In the genomic region with DNA sequence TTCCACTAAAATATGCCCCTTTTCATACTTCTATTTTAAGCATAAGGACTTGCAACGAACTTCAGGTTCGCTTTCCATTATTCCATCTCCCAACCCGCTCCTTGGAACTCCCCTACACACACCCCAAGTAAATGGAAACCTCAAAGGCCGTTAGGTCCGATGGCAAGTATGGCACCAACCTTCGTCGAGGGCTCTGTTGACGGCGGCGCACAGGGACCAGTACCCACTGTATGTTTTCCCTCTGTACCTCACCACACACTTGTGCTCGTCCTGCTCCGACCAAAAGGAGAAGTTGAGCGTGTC, we compare ENCODE assay signal across 8 cellular contexts. TPM values are rescaled to one million over a fixed set of nuclear protein-coding genes. Genes with fewer than 3 reads are reported as not detected.
DNase-seq lines count a peak whose midpoint lies in the region; ATAC-seq, FAIRE-seq and TF ChIP-seq lines count a peak whose summit lies in the region.

No MANE protein-coding gene starts in this region.

- H3K4me1 Mint-ChIP-seq in activated naive CD8-positive, alpha-beta T cell treated with anti-CD3 and anti-CD28 coated beads, Interleukin-2, amount 10 ng/mL, durations not matched to agents 7 days and 5 days, result peaks cover 8% of the 10 kb centered on the region

- no peaks in the 10 kb centered on the region for H3K9me3 Mint-ChIP-seq in activated naive CD8-positive, alpha-beta T cell treated with anti-CD3 and anti-CD28 coated beads, Interleukin-2, amount 10 ng/mL, durations not matched to agents 7 days and 5 days

- peak overlapping the region; percentile 48 for H3K27ac ChIP-seq in KMS-11
- H3K27ac ChIP-seq in HepG2 (ENCODE audit: extremely low read length, insufficient read depth, low read length), result peak overlapping the region; percentile 98
- peak overlapping the region; percentile 70 to 93 (median 90) for H3K27ac ChIP-seq in tibial nerve

- no peak for TF ChIP-seq EP300 in HepG2 (IDR thresholded peaks at IDR 0.05; ENCODE audit: low read depth in 2 of 2, low read length in 2 of 2)
- TF ChIP-seq EP300 in HepG2 (CRISPR knock-in tag; IDR thresholded peaks at IDR 0.05; ENCODE audit: borderline replicate concordance), result no peak
- no peak for TF ChIP-seq EP300 in tibial nerve (IDR thresholded peaks at IDR 0.05)

- H3K9me3 ChIP-seq in HepG2 (ENCODE audit: low read length), result no peaks in the 10 kb centered on the region
- H3K9me3 ChIP-seq in tibial nerve, result no peaks in the 10 kb centered on the region

- no peak for ATAC-seq in activated naive CD8-positive, alpha-beta T cell treated with anti-CD3 and anti-CD28 coated beads, Interleukin-2, amount 10 ng/mL, durations not matched to agents 7 days and 5 days (ENCODE audit: low read depth)
- peak; percentile 42 for ATAC-seq in HepG2

- peak; percentile 78 for FAIRE-seq in GM12891 (lab: Jason Lieb, UNC)
- no peak for FAIRE-seq in HepG2 (lab: Jason Lieb, UNC)

- POLR2A ChIA-PET in activated naive CD8-positive, alpha-beta T cell treated with anti-CD3 and anti-CD28 coated beads, Interleukin-2, amount 10 ng/mL, durations not matched to agents 7 days and 5 days (lab: Charles Lee), result interaction anchor here (0.5 to 3.0 kb wide), 5 partner anchors 8 to 338 kb away, joined by 3 to 38 read pairs (median 5); a partner anchor contains a TSS
- POLR2A ChIA-PET in HepG2 (lab: Yijun Ruan, JAX), result interaction anchor here (0.9 to 8.0 kb wide), 9 partner anchors 10 to 333 kb away, joined by 3 to 96 read pairs (median 4); a partner anchor contains a TSS

- CTCF ChIA-PET in HepG2 (lab: Yijun Ruan, JAX; ENCODE audit: low intra/inter-chr PET ratio, low total read pairs), result no interaction called here

- H3K4me1 ChIP-seq in KMS-11 (ENCODE audit: low read depth, poor library complexity, severe bottlenecking), result no peaks in the 10 kb centered on the region
- peaks cover 51% of the 10 kb centered on the region for H3K4me1 ChIP-seq in HepG2 (ENCODE audit: insufficient read depth, low read length)
- peaks cover 0 to 18% (median 11%) of the 10 kb centered on the region in 4 donors for H3K4me1 ChIP-seq in tibial nerve

- peaks cover 6% of the 10 kb centered on the region for H3K36me3 Mint-ChIP-seq in activated naive CD8-positive, alpha-beta T cell treated with anti-CD3 and anti-CD28 coated beads, Interleukin-2, amount 10 ng/mL, durations not matched to agents 7 days and 5 days

- no TSS peak for BruUV-seq in HepG2 (replicated peaks; lab: Mats Ljungman, UMichigan)

- peak overlapping the region; percentile 96 for H3K4me3 Mint-ChIP-seq in activated naive CD8-positive, alpha-beta T cell treated with anti-CD3 and anti-CD28 coated beads, Interleukin-2, amount 10 ng/mL, durations not matched to agents 7 days and 5 days

- under 1% methylated on average over 9 of the region's 13 CpGs for WGBS in HepG2 (ENCODE audit: low lambda C conversion rate)
- WGBS in tibial nerve, 2 donors, result 20 to 24% methylated on average over 13 of the region's 13 CpGs

- H3K27me3 Mint-ChIP-seq in activated naive CD8-positive, alpha-beta T cell treated with anti-CD3 and anti-CD28 coated beads, Interleukin-2, amount 10 ng/mL, durations not matched to agents 7 days and 5 days, result no peaks in the 10 kb centered on the region

- H4K20me1 ChIP-seq in KMS-11 (ENCODE audit: insufficient read depth) (no peaks in the 10 kb centered on the region), HepG2 (ENCODE audit: insufficient read depth, low read length) (no peaks in the 10 kb centered on the region)

- no peaks in the 10 kb centered on the region for H3K27me3 ChIP-seq in KMS-11 (ENCODE audit: insufficient read depth, low read depth)
- H3K27me3 ChIP-seq in HepG2 (ENCODE audit: control insufficient read depth in 1 of 2, insufficient read depth in 2 of 2, low read length in 2 of 2), result no peaks in the 10 kb centered on the region; a peak in 1 of 5 replicates
- no peaks in the 10 kb centered on the region for H3K27me3 ChIP-seq in tibial nerve

- in situ Hi-C loops in HepG2 (cut with HindIII; ENCODE audit: extremely low pct_ligation_motif_present, low pct_unique_long_range_greater_than_20kb), result no loop called here

- TF ChIP-seq POLR2A in GM12891 (IDR thresholded peaks at IDR 0.05; ENCODE audit: low read depth, low read length) (no peak), HepG2 (IDR thresholded peaks at IDR 0.05; ENCODE audit: insufficient read depth in 1 of 2, low read depth in 2 of 2, low read length in 2 of 2) (no peak), tibial nerve (IDR thresholded peaks at IDR 0.05) (no peak)

- H3K79me2 ChIP-seq in KMS-11 (ENCODE audit: insufficient read depth, low read depth) (no peaks in the 10 kb centered on the region), HepG2 (ENCODE audit: insufficient read depth, low read length) (peaks cover 17% of the 10 kb centered on the region)

- DNase-seq in GM12891 (ENCODE audit: insufficient read length, low spot score), result no peak
- DNase-seq in activated naive CD8-positive, alpha-beta T cell treated with anti-CD3 and anti-CD28 coated beads, Interleukin-2, amount 10 ng/mL, durations not matched to agents 7 days and 5 days, result no peak
- peak; percentile 36 for DNase-seq in HepG2 (ENCODE audit: low spot score)
- DNase-seq in tibial nerve (ENCODE audit: low spot score in 2 of 2), result no peak
- no peak for DNase-seq in putamen (ENCODE audit: low spot score)
- DNase-seq in 8988T, result no peak
- DNase-seq in dermis blood vessel endothelial cell, result no peak

- H2AFZ ChIP-seq in KMS-11 (ENCODE audit: low read depth) (peak overlapping the region; percentile 64), HepG2 (ENCODE audit: low read length) (peak overlapping the region; percentile 28)

- 0 out of 2 replicates have a peak, but pooled peaks have one; percentile 28 for TF ChIP-seq RAD21 in HepG2 (CRISPR knock-in tag; IDR thresholded peaks at IDR 0.05)

- intact Hi-C loops in HepG2 (cut with micrococcal nuclease; ENCODE audit: unreplicated experiment), result no loop called here

- H3K9ac ChIP-seq in KMS-11 (peak overlapping the region; percentile 58; the same call in 1 of the 2 replicates), HepG2 (ENCODE audit: insufficient read depth, low read depth, low read length) (peak overlapping the region; percentile 91)

- H3K4me3 ChIP-seq in KMS-11 (IDR thresholded peaks at IDR 0.05; ENCODE audit: insufficient read depth, low read depth, low read length) (no peak overlapping the region), HepG2 (replicated peaks in 1 of 3; ENCODE audit: insufficient read depth in 1 of 3, low read depth in 2 of 3, low read length in 3 of 3) (peak overlapping the region; percentile 63 to 88 (median 76)), tibial nerve (peak overlapping the region; percentile 67 to 84 (median 73))

- H3K36me3 ChIP-seq in KMS-11 (ENCODE audit: insufficient read depth), result no peaks in the 10 kb centered on the region
- peaks cover 0 to 7% of the 10 kb centered on the region in 2 experiments; a peak in 2 of 5 replicates for H3K36me3 ChIP-seq in HepG2 (replicated peaks in 1 of 2; ENCODE audit: control insufficient read depth in 1 of 2, insufficient read depth in 2 of 2, low read length in 2 of 2)
- peaks cover 0 to 35% (median 0%) of the 10 kb centered on the region in 3 donors for H3K36me3 ChIP-seq in tibial nerve

- peak overlapping the region; percentile 91 for H3K27ac Mint-ChIP-seq in activated naive CD8-positive, alpha-beta T cell treated with anti-CD3 and anti-CD28 coated beads, Interleukin-2, amount 10 ng/mL, durations not matched to agents 7 days and 5 days

- TF ChIP-seq CTCF in KMS-11 (conservative IDR thresholded peaks at IDR 0.05; ENCODE audit: low read depth, low read length) (no peak), HepG2 (CRISPR knock-in tag; IDR thresholded peaks at IDR 0.05) (no peak), tibial nerve (IDR thresholded peaks at IDR 0.05) (no peak)

- H3K4me2 ChIP-seq in KMS-11, result peak overlapping the region; percentile 24; the same call in 1 of the 2 replicates
- peak overlapping the region; percentile 90 for H3K4me2 ChIP-seq in HepG2 (ENCODE audit: low read depth, low read length)

RNA-seq across cellular contexts. Expression of a gene that starts 24.1 kb away (rescaled TPM):
- polyA plus RNA-seq in GM12891 (2012; ENCODE audit: low read depth, missing spikeins), result 467 TPM
- 100 to 1,000 TPM; 587 to 601 TPM for total RNA-seq in activated naive CD8-positive, alpha-beta T cell treated with anti-CD3 and anti-CD28 coated beads, Interleukin-2, amount 10 ng/mL, durations not matched to agents 7 days and 5 days
- total RNA-seq in HepG2 (2016; rRNA removed; fragmentation: Illumina TruSeq; extraction: Trizol), result 712 and 973 TPM in 2 replicates
- 62.3 and 69.4 TPM in 2 replicates for total RNA-seq in HepG2 (2016; cell fraction: cytosol; rRNA removed; fragmentation: Illumina TruSeq; extraction: Trizol; ENCODE audit: low read depth)
- total RNA-seq in HepG2 (2016; cell fraction: insoluble cytoplasmic fraction; rRNA removed; fragmentation: Illumina TruSeq; extraction: Trizol), result 723 and 963 TPM in 2 replicates
- total RNA-seq in HepG2 (2016; cell fraction: membrane; rRNA removed; fragmentation: Illumina TruSeq; extraction: Trizol), result 132 and 145 TPM in 2 replicates
- total RNA-seq in HepG2 (2016; cell fraction: nucleus; rRNA removed; fragmentation: Illumina TruSeq; extraction: Trizol), result 484 and 493 TPM in 2 replicates
- polyA plus RNA-seq in HepG2 (2011; rRNA removed), result 315 and 321 TPM in 2 replicates
- polyA plus RNA-seq in HepG2 (2011; cell fraction: cytosol; rRNA removed), result 272 and 279 TPM in 2 replicates
- 264 TPM in 2 replicates for polyA plus RNA-seq in HepG2 (2011; cell fraction: nucleus; rRNA removed)
- polyA plus RNA-seq in HepG2 (2012), result 353 and 501 TPM in 2 replicates
- 43.4 and 49.0 TPM in 2 replicates for polyA plus RNA-seq in HepG2 (2016; cell fraction: cytosol; fragmentation: Illumina TruSeq; extraction: Trizol; ENCODE audit: low read depth)
- polyA plus RNA-seq in HepG2 (2016; cell fraction: insoluble cytoplasmic fraction; fragmentation: Illumina TruSeq; extraction: Trizol; ENCODE audit: low read depth), result 995 and 1,016 TPM in 2 replicates
- 81.3 and 94.1 TPM in 2 replicates for polyA plus RNA-seq in HepG2 (2016; cell fraction: membrane; fragmentation: Illumina TruSeq; extraction: Trizol; ENCODE audit: low read depth)
- polyA plus RNA-seq in HepG2 (2016; cell fraction: nucleus; fragmentation: Illumina TruSeq; extraction: Trizol; ENCODE audit: insufficient read depth, low read depth), result 534 and 576 TPM in 2 replicates
- 559 and 720 TPM in 2 replicates for polyA minus RNA-seq in HepG2 (2011; rRNA and poly(A)+ RNA removed; ENCODE audit: low replicate concordance)
- polyA minus RNA-seq in HepG2 (2011; cell fraction: cytosol; rRNA and poly(A)+ RNA removed), result 342 and 349 TPM in 2 replicates
- 822 and 855 TPM in 2 replicates for polyA minus RNA-seq in HepG2 (2011; cell fraction: nucleus; rRNA and poly(A)+ RNA removed)
- 100 to 1,000 TPM; 282 to 404 (median 349) TPM for total RNA-seq in tibial nerve
- 685 and 950 TPM in 2 replicates for total RNA-seq in dermis blood vessel endothelial cell

RNA-seq across cellular contexts. Expression of a gene that starts 24.7 kb away (rescaled TPM):
- 4.0 TPM for polyA plus RNA-seq in GM12891 (2012; ENCODE audit: low read depth, missing spikeins)
- total RNA-seq in activated naive CD8-positive, alpha-beta T cell treated with anti-CD3 and anti-CD28 coated beads, Interleukin-2, amount 10 ng/mL, durations not matched to agents 7 days and 5 days, result 10 to 100 TPM; 19.0 to 19.2 TPM
- total RNA-seq in HepG2 (2016; rRNA removed; fragmentation: Illumina TruSeq; extraction: Trizol) (3.7 and 18.4 TPM in 2 replicates), tibial nerve (1 to 10 TPM; 1.8 to 5.2 (median 2.6) TPM), dermis blood vessel endothelial cell (8.0 and 18.4 TPM in 2 replicates)
- 2.3 and 2.4 TPM in 2 replicates for total RNA-seq in HepG2 (2016; cell fraction: cytosol; rRNA removed; fragmentation: Illumina TruSeq; extraction: Trizol; ENCODE audit: low read depth)
- total RNA-seq in HepG2 (2016; cell fraction: insoluble cytoplasmic fraction; rRNA removed; fragmentation: Illumina TruSeq; extraction: Trizol), result 3.1 and 18.4 TPM in 2 replicates
- total RNA-seq in HepG2 (2016; cell fraction: membrane; rRNA removed; fragmentation: Illumina TruSeq; extraction: Trizol), result 8.3 and 8.9 TPM in 2 replicates
- total RNA-seq in HepG2 (2016; cell fraction: nucleus; rRNA removed; fragmentation: Illumina TruSeq; extraction: Trizol), result 9.6 and 9.7 TPM in 2 replicates
- polyA plus RNA-seq in HepG2 (2011; rRNA removed), result 0.54 and 0.61 TPM in 2 replicates
- polyA plus RNA-seq in HepG2 (2011; cell fraction: cytosol; rRNA removed), result 0.40 and 0.74 TPM in 2 replicates
- 0.53 and 1.2 TPM in 2 replicates for polyA plus RNA-seq in HepG2 (2011; cell fraction: nucleus; rRNA removed)
- polyA plus RNA-seq in HepG2 (2012), result 3.8 and 7.3 TPM in 2 replicates
- 0.76 and 0.89 TPM in 2 replicates for polyA plus RNA-seq in HepG2 (2016; cell fraction: cytosol; fragmentation: Illumina TruSeq; extraction: Trizol; ENCODE audit: low read depth)
- 20.1 and 21.4 TPM in 2 replicates for polyA plus RNA-seq in HepG2 (2016; cell fraction: insoluble cytoplasmic fraction; fragmentation: Illumina TruSeq; extraction: Trizol; ENCODE audit: low read depth)
- polyA plus RNA-seq in HepG2 (2016; cell fraction: membrane; fragmentation: Illumina TruSeq; extraction: Trizol; ENCODE audit: low read depth), result 2.9 and 3.6 TPM in 2 replicates
- polyA plus RNA-seq in HepG2 (2016; cell fraction: nucleus; fragmentation: Illumina TruSeq; extraction: Trizol; ENCODE audit: insufficient read depth, low read depth), result 17.1 and 19.6 TPM in 2 replicates
- 0.64 and 3.2 TPM in 2 replicates for polyA minus RNA-seq in HepG2 (2011; rRNA and poly(A)+ RNA removed; ENCODE audit: low replicate concordance)
- polyA minus RNA-seq in HepG2 (2011; cell fraction: cytosol; rRNA and poly(A)+ RNA removed), result 4.8 and 5.1 TPM in 2 replicates
- 2.6 and 4.6 TPM in 2 replicates for polyA minus RNA-seq in HepG2 (2011; cell fraction: nucleus; rRNA and poly(A)+ RNA removed)

RNA-seq across cellular contexts. Expression of a gene that starts 34.7 kb away (rescaled TPM):
- polyA plus RNA-seq in GM12891 (2012; ENCODE audit: low read depth, missing spikeins), result 0.86 TPM
- 1 to 10 TPM; 3.4 to 3.6 TPM for total RNA-seq in activated naive CD8-positive, alpha-beta T cell treated with anti-CD3 and anti-CD28 coated beads, Interleukin-2, amount 10 ng/mL, durations not matched to agents 7 days and 5 days
- total RNA-seq in HepG2 (2016; rRNA removed; fragmentation: Illumina TruSeq; extraction: Trizol) (4.1 and 4.4 TPM in 2 replicates), tibial nerve (10 to 100 TPM in 1 of 4 donors, 1 to 10 TPM in 3; 7.5 to 11.1 (median 9.9) TPM), dermis blood vessel endothelial cell (2.7 and 4.4 TPM in 2 replicates)
- 4.0 and 4.8 TPM in 2 replicates for total RNA-seq in HepG2 (2016; cell fraction: cytosol; rRNA removed; fragmentation: Illumina TruSeq; extraction: Trizol; ENCODE audit: low read depth)
- 3.6 and 4.2 TPM in 2 replicates for total RNA-seq in HepG2 (2016; cell fraction: insoluble cytoplasmic fraction; rRNA removed; fragmentation: Illumina TruSeq; extraction: Trizol)
- total RNA-seq in HepG2 (2016; cell fraction: membrane; rRNA removed; fragmentation: Illumina TruSeq; extraction: Trizol), result 2.8 and 3.7 TPM in 2 replicates
- 7.8 and 8.8 TPM in 2 replicates for total RNA-seq in HepG2 (2016; cell fraction: nucleus; rRNA removed; fragmentation: Illumina TruSeq; extraction: Trizol)
- 0.82 and 0.95 TPM in 2 replicates for polyA plus RNA-seq in HepG2 (2011; rRNA removed)
- 0.21 and 0.27 TPM in 2 replicates for polyA plus RNA-seq in HepG2 (2011; cell fraction: cytosol; rRNA removed)
- polyA plus RNA-seq in HepG2 (2011; cell fraction: nucleus; rRNA removed), result 1.5 and 1.6 TPM in 2 replicates
- 2.0 and 2.3 TPM in 2 replicates for polyA plus RNA-seq in HepG2 (2012)
- 0.24 and 0.35 TPM in 2 replicates for polyA plus RNA-seq in HepG2 (2016; cell fraction: cytosol; fragmentation: Illumina TruSeq; extraction: Trizol; ENCODE audit: low read depth)
- 1.5 and 1.6 TPM in 2 replicates for polyA plus RNA-seq in HepG2 (2016; cell fraction: insoluble cytoplasmic fraction; fragmentation: Illumina TruSeq; extraction: Trizol; ENCODE audit: low read depth)
- polyA plus RNA-seq in HepG2 (2016; cell fraction: membrane; fragmentation: Illumina TruSeq; extraction: Trizol; ENCODE audit: low read depth), result 0.36 and 0.80 TPM in 2 replicates
- 5.2 and 6.8 TPM in 2 replicates for polyA plus RNA-seq in HepG2 (2016; cell fraction: nucleus; fragmentation: Illumina TruSeq; extraction: Trizol; ENCODE audit: insufficient read depth, low read depth)
- polyA minus RNA-seq in HepG2 (2011; rRNA and poly(A)+ RNA removed; ENCODE audit: low replicate concordance), result 0.38 and 0.87 TPM in 2 replicates
- 1.6 and 2.3 TPM in 2 replicates for polyA minus RNA-seq in HepG2 (2011; cell fraction: cytosol; rRNA and poly(A)+ RNA removed)
- polyA minus RNA-seq in HepG2 (2011; cell fraction: nucleus; rRNA and poly(A)+ RNA removed), result 10.7 and 12.3 TPM in 2 replicates

Comparison
In these comparisons a context has a peak if more than half of its experiments do, and no peak if none do; other contexts are left out.
1. H3K27ac ChIP-seq: peak in every context shown above with its lines; median percentile 98 in HepG2; 90 in tibial nerve; 48 in KMS-11.